Comparison of ENCODE assay signal across 28 cellular contexts in the genomic region with DNA sequence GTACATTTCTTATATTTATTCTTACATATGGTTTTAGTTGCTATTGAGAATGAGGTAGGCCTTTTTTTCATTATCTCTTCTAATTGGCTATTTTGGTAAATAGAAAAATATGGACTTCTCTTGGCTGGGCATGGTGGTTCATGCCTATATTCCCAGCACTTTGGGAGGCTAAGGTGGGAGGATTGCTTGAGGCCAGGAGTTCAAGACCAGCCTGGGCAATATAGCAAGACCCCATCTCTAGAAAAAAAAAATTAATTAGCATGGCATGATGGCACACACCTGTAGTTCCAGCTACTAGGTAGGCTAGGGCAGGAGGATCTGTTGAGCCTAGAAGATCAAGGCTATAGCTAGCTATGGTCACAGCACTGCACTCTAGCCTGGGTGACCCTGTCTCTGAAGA.
"Had no signal": no experiment of that assay in that cellular context is flagged by ENCODE, and none has a peak within 500 bp of the region (broad histone marks: within the 10 kb centered on the region; RNA-seq: fewer than 3 reads in every experiment).

No MANE protein-coding gene starts in this region.

- H3K27ac ChIP-seq: colonic mucosa, coronary artery, dorsolateral prefrontal cortex, epithelial cell of prostate, esophagus muscularis mucosa, esophagus squamous epithelium, foreskin keratinocyte, gastrocnemius medialis, gastroesophageal sphincter, heart left ventricle, heart right ventricle had no signal

- FAIRE-seq: colon, endometrium, endothelial cell of umbilical vein, frontal cortex had no signal

- ATAC-seq: effector memory CD8-positive, alpha-beta T cell; esophagus mucosa; foreskin keratinocyte; gastrocnemius medialis; gastroesophageal sphincter; heart left ventricle; heart right ventricle had no signal

- H3K4me1 ChIP-seq: foreskin keratinocyte had no signal

- H3K36me3 ChIP-seq: colonic mucosa, esophagus squamous epithelium, gastrocnemius medialis had no signal

- H3K9me3 ChIP-seq: colonic mucosa, esophagus muscularis mucosa, esophagus squamous epithelium, gastrocnemius medialis, gastroesophageal sphincter had no signal

- DNase-seq: colonic mucosa; cortex of kidney; dermis blood vessel endothelial cell; dorsolateral prefrontal cortex; effector CD4-positive, alpha-beta T cell; effector CD8-positive, alpha-beta T cell; effector memory CD4-positive, alpha-beta T cell; effector memory CD8-positive, alpha-beta T cell; endodermal cell; erythroblast; esophagus squamous epithelium; foreskin fibroblast; foreskin keratinocyte; foreskin melanocyte; gastrocnemius medialis; glutamatergic neuron; head of caudate nucleus; heart left ventricle; heart right ventricle had no signal

- H3K4me3 ChIP-seq: colonic mucosa, coronary artery, dorsolateral prefrontal cortex, esophagus muscularis mucosa, esophagus squamous epithelium, gastrocnemius medialis, gastroesophageal sphincter, heart left ventricle, heart right ventricle had no signal

- H3K27me3 ChIP-seq: colonic mucosa, dorsolateral prefrontal cortex, esophagus squamous epithelium, foreskin keratinocyte, gastrocnemius medialis, gastroesophageal sphincter, heart left ventricle, heart right ventricle had no signal
